Comparison of ENCODE assay signal across 8 cellular contexts in genomic region chr2:28433215-28433614, GRCh38.
"Had no signal": no experiment of that assay in that cellular context is flagged by ENCODE, and none has a peak within 500 bp of the region (broad histone marks: within the 10 kb centered on the region; RNA-seq: fewer than 3 reads in every experiment).

No MANE protein-coding gene starts in this region.

- H3K4me1 ChIP-seq: HAP-1 had no signal

- H3K27ac ChIP-seq: GM23248 had no signal

- H3K9me3 ChIP-seq: HAP-1 had no signal

- ATAC-seq: HCT116 had no signal

- H3K9ac ChIP-seq: GM23248 had no signal

- H3K27ac Mint-ChIP-seq: IgD-negative memory B cell had no signal

- DNase-seq: GM23248, GOT3, H7, KG1 had no signal

- H2AFZ ChIP-seq: GM23248 had no signal

- H3K4me3 Mint-ChIP-seq: IgD-negative memory B cell had no signal

- H3K36me3 Mint-ChIP-seq: IgD-negative memory B cell had no signal

- FAIRE-seq: HTR-8/SVneo had no signal

- H3K36me3 ChIP-seq: HAP-1 had no signal

- H3K4me3 ChIP-seq: GM23248, HAP-1 had no signal
